ENCODE assay signal across 21 cellular contexts in the genomic region with DNA sequence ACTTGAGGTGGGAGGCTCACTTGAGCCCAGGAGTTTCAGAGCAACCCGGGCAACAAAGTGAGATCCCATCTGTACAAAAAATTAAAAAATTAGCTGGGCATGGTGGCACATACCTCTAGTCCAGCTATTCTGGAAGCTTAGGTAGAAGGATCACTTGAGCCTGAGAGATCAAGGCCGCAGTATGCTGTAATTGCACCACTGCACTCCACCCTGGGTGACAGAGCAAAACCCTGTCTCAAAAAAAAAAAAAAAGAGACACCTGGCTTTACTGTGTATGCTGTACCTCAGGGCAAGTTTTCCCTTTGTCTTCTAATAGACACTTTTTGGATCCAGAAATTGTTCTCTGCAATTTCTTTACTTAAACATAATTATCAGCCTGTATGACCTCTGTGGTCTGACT.
"Had no signal": no experiment of that assay in that cellular context is flagged by ENCODE, and none has a peak within 500 bp of the region (broad histone marks: within the 10 kb centered on the region; RNA-seq: fewer than 3 reads in every experiment).

No MANE protein-coding gene starts in this region.

- H3K27me3 ChIP-seq: esophagus muscularis mucosa, gastroesophageal sphincter, neural progenitor cell, ovary, right atrium auricular region had no signal

- H3K4me1 ChIP-seq: esophagus muscularis mucosa, gastroesophageal sphincter, neural progenitor cell, right atrium auricular region had no signal

- H3K4me3 ChIP-seq: coronary artery, esophagus muscularis mucosa, gastroesophageal sphincter, lung, neural progenitor cell, ovary, right atrium auricular region, smooth muscle cell had no signal

- H3K9ac ChIP-seq: neural progenitor cell had no signal

- DNase-seq: effector CD4-positive, alpha-beta T cell; endodermal cell; foreskin fibroblast; glutamatergic neuron; kidney; left cardiac atrium; left ventricle myocardium superior; mesenchymal stem cell; naive thymus-derived CD8-positive, alpha-beta T cell; nucleus accumbens; ovary; stimulated activated CD4-positive, alpha-beta T cell treated with anti-CD3 and anti-CD28 coated beads, Interleukin-2, amount 100 ng/mL, for 48 hours; stimulated activated naive CD4-positive, alpha-beta T cell treated with Interleukin-2 at 50 U/mL for 16 hours; trophoblast cell had no signal

- ATAC-seq: gastroesophageal sphincter; left cardiac atrium; left ventricle myocardium superior; naive thymus-derived CD8-positive, alpha-beta T cell had no signal

- H3K27ac ChIP-seq: coronary artery, esophagus muscularis mucosa, gastroesophageal sphincter, neural progenitor cell, ovary, right atrium auricular region had no signal

- H3K9me3 ChIP-seq: esophagus muscularis mucosa, gastroesophageal sphincter, ovary, right atrium auricular region had no signal

- H3K36me3 ChIP-seq: ovary had no signal
